Comparison of ENCODE assay signal across 30 cellular contexts in the genomic region with DNA sequence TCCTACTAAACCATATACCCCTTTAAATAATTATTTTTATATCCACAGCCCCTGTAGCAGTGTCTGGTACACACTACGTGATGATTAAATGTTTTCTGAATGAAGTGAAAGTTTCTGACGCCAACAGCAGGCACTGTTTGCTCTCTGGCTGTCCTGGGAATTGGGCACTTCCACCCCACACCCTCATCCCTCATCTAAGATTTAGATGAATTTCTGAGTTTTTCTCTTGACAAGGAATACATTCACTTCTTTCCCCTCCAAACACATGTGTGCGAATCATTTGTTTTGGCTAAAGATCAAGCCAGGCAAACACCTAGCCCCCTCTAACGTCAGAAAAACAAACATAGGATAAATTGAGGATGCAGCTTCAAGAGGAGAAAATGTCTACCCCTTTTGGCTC.
"Had no signal": no experiment of that assay in that cellular context is flagged by ENCODE, and none has a peak within 500 bp of the region (broad histone marks: within the 10 kb centered on the region; RNA-seq: fewer than 3 reads in every experiment).

No MANE protein-coding gene starts in this region.

- H3K27ac ChIP-seq: brain microvascular endothelial cell had no signal

- H3K27me3 ChIP-seq: brain microvascular endothelial cell, MG63 had no signal

- H3K36me3 ChIP-seq: brain microvascular endothelial cell, MG63 had no signal

- H2AFZ ChIP-seq: PC-9 had no signal

- ATAC-seq: activated CD8-positive, alpha-beta memory T cell treated with anti-CD3 and anti-CD28 coated beads, Interleukin-2, amount 10 ng/mL, durations not matched to agents 7 days and 5 days; activated naive CD8-positive, alpha-beta T cell treated with anti-CD3 and anti-CD28 coated beads, Interleukin-2, amount 50 U/mL, for 24 hours had no signal

- DNase-seq: activated B cell treated with CpG ODN at 0.5 μM for 24 hours; activated CD4-positive, alpha-beta memory T cell treated with anti-CD3 and anti-CD28 coated beads, Interleukin-2, amount 10 ng/mL, durations not matched to agents 7 days and 5 days; activated CD4-positive, alpha-beta T cell treated with anti-CD3 and anti-CD28 coated beads for 4 hours; activated CD4-positive, alpha-beta T cell treated with anti-CD3 and anti-CD28 coated beads, Interleukin-2, amount 50 U/mL, for 1 hour; activated CD4-positive, CD25-positive, alpha-beta regulatory T cell treated with anti-CD3 and anti-CD28 coated beads, Interleukin-2, amount 50 U/mL, for 72 hours; activated CD8-positive, alpha-beta memory T cell treated with anti-CD3 and anti-CD28 coated beads for 24 hours; activated CD8-positive, alpha-beta memory T cell treated with anti-CD3 and anti-CD28 coated beads, Interleukin-2, amount 10 ng/mL, durations not matched to agents 7 days and 5 days; activated CD8-positive, alpha-beta memory T cell treated with anti-CD3 and anti-CD28 coated beads, Interleukin-2, amount 50 U/mL, for 48 hours; activated effector memory CD4-positive, alpha-beta T cell treated with Interleukin-2 at 50 U/mL for 16 hours; activated naive CD4-positive, alpha-beta T cell treated with anti-CD3 and anti-CD28 coated beads, Interleukin-2, amount 10 ng/mL, durations not matched to agents 7 days and 5 days; activated naive CD8-positive, alpha-beta T cell treated with anti-CD3 and anti-CD28 coated beads, Interleukin-2, amount 50 U/mL, for 24 hours; activated T-cell treated with anti-CD3 and anti-CD28 coated beads, Interleukin-2, amount 50 U/mL, for 48 hours; anterior cingulate cortex; brain microvascular endothelial cell; central memory CD4-positive, alpha-beta T cell; Kasumi-1; KBM-7; MG63; NCI-H1105; NCI-H1417 treated with DMSO at 0.1 percent for 48 hours; NCI-H187 treated with DMSO at 0.1 percent for 48 hours; NCI-H226; NCI-H510A; NCI-H526; PC-9; Right ventricle myocardium superior; SW 1271; T-helper 1 cell; T-helper 2 cell; T-helper 9 cell had no signal

- H3K9me3 ChIP-seq: MG63 had no signal

- H3K4me3 ChIP-seq: MG63, PC-9 had no signal
